Comparison of ENCODE assay signal across 31 cellular contexts in genomic region chr6:107604549-107604948, GRCh38.
DNase-seq lines count a peak whose midpoint lies in the region; ATAC-seq and TF ChIP-seq lines count a peak whose summit lies in the region.
"Had no signal": no experiment of that assay in that cellular context is flagged by ENCODE, and none has a peak within 500 bp of the region (broad histone marks: within the 10 kb centered on the region; RNA-seq: fewer than 3 reads in every experiment).

No MANE protein-coding gene starts in this region.

- H3K27me3 Mint-ChIP-seq in brain (no peaks in the 10 kb centered on the region), neural progenitor cell (ENCODE audit: insufficient read depth, low read depth) (peaks cover 2% of the 10 kb centered on the region)
- H3K27me3 Mint-ChIP-seq in activated T-cell treated with anti-CD3 and anti-CD28 coated beads, Interleukin-2, amount 50 U/mL, for 24 hours, result peaks cover 4% of the 10 kb centered on the region
- H3K27me3 Mint-ChIP-seq: B cell, IgD-negative memory B cell had no signal

- no peak overlapping the region for H3K27ac ChIP-seq in neural progenitor cell
- H3K27ac ChIP-seq: A549, HL-60, PC-9, SJCRH30 had no signal

- H4K20me1 ChIP-seq in neural progenitor cell (ENCODE audit: low read depth), result peaks cover 46% of the 10 kb centered on the region

- TF ChIP-seq CTCF in brain (conservative IDR thresholded peaks at IDR 0.05) (no peak), neural progenitor cell (IDR thresholded peaks at IDR 0.05) (peak; percentile 26)

- peaks cover 43% of the 10 kb centered on the region for H3F3A ChIP-seq in neural progenitor cell (ENCODE audit: low read depth)

- H3K27me3 ChIP-seq in neural progenitor cell, result no peaks in the 10 kb centered on the region
- H3K27me3 ChIP-seq: SJCRH30 had no signal

- H3K4me2 ChIP-seq in neural progenitor cell, result no peak overlapping the region
- H3K4me2 ChIP-seq: A549, PC-9 had no signal

- H3K4me3 ChIP-seq in neural progenitor cell, result no peak overlapping the region
- H3K4me3 ChIP-seq: A549, GM12878, PC-9, SJCRH30 had no signal

- H3K4me1 Mint-ChIP-seq in brain, result peaks cover 84% of the 10 kb centered on the region
- peaks cover 87% of the 10 kb centered on the region for H3K4me1 Mint-ChIP-seq in neural progenitor cell
- H3K4me1 Mint-ChIP-seq in activated T-cell treated with anti-CD3 and anti-CD28 coated beads, Interleukin-2, amount 50 U/mL, for 24 hours (ENCODE audit: low read depth), result no peaks in the 10 kb centered on the region
- H3K4me1 Mint-ChIP-seq: CD14-positive monocyte; CD8-positive, alpha-beta memory T cell had no signal

- DNase-seq in NCI-H69 (lab: John Stamatoyannopoulos, UW), result peak; percentile 17
- DNase-seq in neural progenitor cell (ENCODE audit: low spot score), result no peak
- no peak for DNase-seq in iPS-NIHi11 (ENCODE audit: low spot score)
- DNase-seq in activated T-cell treated with anti-CD3 and anti-CD28 coated beads, Interleukin-2, amount 50 U/mL, for 24 hours, result no peak
- no peak for DNase-seq in mesenteric fat pad (ENCODE audit: low spot score)
- DNase-seq: CD8-positive, alpha-beta memory T cell; DMS 273 treated with DMSO at 0.1 percent for 48 hours; DMS79; EL; GDM1; NCI-H1092; NCI-H1417 treated with DMSO at 0.1 percent for 48 hours; NCI-H1694 treated with DMSO at 0.1 percent for 48 hours; NCI-H2081 treated with DMSO at 0.1 percent for 48 hours; NCI-H2171 treated with DMSO at 0.1 percent for 48 hours; NCI-H446; NCI-H524 treated with DMSO at 0.1 percent for 48 hours; NCI-H82; NK-92 treated with Interleukin-12 subunit alpha and Interleukin-12 subunit beta, amount 100 ng/mL, for 24 hours; PC-9; SJCRH30 had no signal

- H3K27ac Mint-ChIP-seq in brain (peak overlapping the region in 4 of 5 experiments; percentile 42 to 89 (median 73)), neural progenitor cell (no peak overlapping the region)
- H3K27ac Mint-ChIP-seq in activated T-cell treated with anti-CD3 and anti-CD28 coated beads, Interleukin-2, amount 50 U/mL, for 24 hours, result no peak overlapping the region
- H3K27ac Mint-ChIP-seq: B cell; CD14-positive monocyte; CD8-positive, alpha-beta memory T cell had no signal

- H3K9me3 ChIP-seq in neural progenitor cell (ENCODE audit: low read depth), result no peaks in the 10 kb centered on the region
- H3K9me3 ChIP-seq: A549, SJCRH30 had no signal

- no peak overlapping the region for H2AFZ ChIP-seq in neural progenitor cell (replicated peaks)
- H2AFZ ChIP-seq: PC-9 had no signal

- H3K4me3 Mint-ChIP-seq in brain (no peak overlapping the region), neural progenitor cell (no peak overlapping the region)
- no peak overlapping the region for H3K4me3 Mint-ChIP-seq in activated T-cell treated with anti-CD3 and anti-CD28 coated beads, Interleukin-2, amount 50 U/mL, for 24 hours
- H3K4me3 Mint-ChIP-seq: B cell; CD14-positive monocyte; CD8-positive, alpha-beta memory T cell; IgD-negative memory B cell had no signal

- H3K79me2 ChIP-seq in neural progenitor cell (ENCODE audit: low read depth), result no peaks in the 10 kb centered on the region

- H3K9me3 Mint-ChIP-seq in brain (no peaks in the 10 kb centered on the region), neural progenitor cell (no peaks in the 10 kb centered on the region)
- H3K9me3 Mint-ChIP-seq in activated T-cell treated with anti-CD3 and anti-CD28 coated beads, Interleukin-2, amount 50 U/mL, for 24 hours, result no peaks in the 10 kb centered on the region
- H3K9me3 Mint-ChIP-seq: CD14-positive monocyte; CD8-positive, alpha-beta memory T cell; IgD-negative memory B cell had no signal

- H3K36me3 Mint-ChIP-seq in brain (peaks cover 9% of the 10 kb centered on the region), neural progenitor cell (peaks cover 1% of the 10 kb centered on the region)
- no peaks in the 10 kb centered on the region for H3K36me3 Mint-ChIP-seq in activated T-cell treated with anti-CD3 and anti-CD28 coated beads, Interleukin-2, amount 50 U/mL, for 24 hours (ENCODE audit: low read depth)
- H3K36me3 Mint-ChIP-seq: CD14-positive monocyte, IgD-negative memory B cell had no signal

- no peak overlapping the region for H3K9ac ChIP-seq in neural progenitor cell

- ATAC-seq in esophagus mucosa, result peak; percentile 69
- ATAC-seq: A549, GM12878, Right ventricle myocardium inferior, SK-N-SH treated with all-trans-retinoic acid at 6 μM for 48 hours had no signal

- no peaks in the 10 kb centered on the region for H3K36me3 ChIP-seq in neural progenitor cell
- H3K36me3 ChIP-seq: SJCRH30 had no signal

- H3K4me1 ChIP-seq in neural progenitor cell, result peaks cover 89% of the 10 kb centered on the region

Comparison
In these comparisons a context has a peak if more than half of its experiments do, and no peak if none do; other contexts are left out.
1. H3K27ac Mint-ChIP-seq: peak in brain (4 of 5); none in neural progenitor cell (single experiment) and activated T-cell treated with anti-CD3 and anti-CD28 coated beads, Interleukin-2, amount 50 U/mL, for 24 hours (single experiment).